1 cellular context compared by ENCODE assay signal in genomic region chr7:98472391-98473002, GRCh38.
TF ChIP-seq lines count a peak whose summit lies in the region.

No MANE protein-coding gene starts in this region.

TF ChIP-seq in HEK293, 187 proteins besides CTCF, POLR2A, EP300 and RAD21 (continued from another document):
- TF ChIP-seq ZNF639 (tag by site-specific recombination; IDR thresholded peaks at IDR 0.05) (no peak), TSHZ1 (tag by site-specific recombination; IDR thresholded peaks at IDR 0.05; ENCODE audit: borderline replicate concordance) (0 out of 2 replicates have a peak, but pooled peaks have one; percentile 12)
